Comparison of ENCODE assay signal across 9 cellular contexts in the genomic region with DNA sequence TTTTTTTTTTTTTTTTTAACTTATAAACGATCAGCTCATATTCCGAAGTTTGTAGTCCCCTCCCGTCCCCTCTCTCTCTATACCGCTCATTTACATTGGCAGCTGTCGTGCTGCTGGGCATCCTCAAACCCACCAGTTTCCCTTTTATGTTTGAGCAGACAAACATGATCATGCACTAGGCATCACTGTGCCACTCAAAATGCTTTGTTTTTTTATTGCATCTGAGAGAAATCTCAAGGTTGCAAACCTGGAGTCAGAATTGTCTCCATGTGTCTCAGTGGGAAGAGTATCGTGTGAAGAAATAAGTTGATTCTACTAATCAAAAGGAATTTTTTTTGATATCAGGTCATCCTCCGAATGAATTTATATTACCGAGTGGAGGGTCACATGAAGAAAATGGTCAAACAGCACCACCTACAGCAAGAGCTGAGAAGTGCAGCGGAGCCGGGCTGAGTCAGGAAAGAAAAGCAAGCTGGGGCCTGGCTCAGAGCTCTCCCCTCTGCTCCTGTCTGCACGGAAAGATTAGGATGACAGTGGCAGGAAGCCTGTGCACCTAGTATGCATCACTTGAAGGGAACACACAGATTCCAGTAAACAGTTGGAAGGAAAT. TPM values are rescaled to one million over a fixed set of nuclear protein-coding genes. Genes with fewer than 3 reads are reported as not detected.
DNase-seq lines count a peak whose midpoint lies in the region; ATAC-seq and TF ChIP-seq lines count a peak whose summit lies in the region.
"Not testable (repeated sequence)": the region's sequence is repeated elsewhere in the genome, so short reads cannot be mapped to it uniquely, and the experiment has no call there.
"Had no signal": no experiment of that assay in that cellular context is flagged by ENCODE, and none has a peak within 500 bp of the region (broad histone marks: within the 10 kb centered on the region; RNA-seq: fewer than 3 reads in every experiment).

No MANE protein-coding gene starts in this region.

- H3K27me3 ChIP-seq in GM06990 (replicated peaks; ENCODE audit: control insufficient read depth, insufficient read depth, low read length): not testable (repeated sequence)
- H3K27me3 ChIP-seq in stomach: peaks cover 0 to 32% (median 0%) of the 10 kb centered on the region in 3 donors

- CTCF ChIA-PET in activated CD8-positive, alpha-beta T cell treated with anti-CD3 and anti-CD28 coated beads for 36 hours (lab: Charles Lee): not testable (repeated sequence)

- not testable (repeated sequence) for H3K36me3 Mint-ChIP-seq in activated CD8-positive, alpha-beta T cell treated with anti-CD3 and anti-CD28 coated beads for 36 hours (ENCODE audit: low read depth); mesothelial cell of epicardium

- H3K4me1 ChIP-seq in stomach: not testable (repeated sequence)

- not testable (repeated sequence) for H3K4me3 Mint-ChIP-seq in activated CD8-positive, alpha-beta T cell treated with anti-CD3 and anti-CD28 coated beads for 36 hours; mesothelial cell of epicardium

- not testable (repeated sequence) for DNase-seq in GM06990 (ENCODE audit: extremely low read depth, insufficient read length); activated CD8-positive, alpha-beta T cell treated with anti-CD3 and anti-CD28 coated beads for 36 hours; mesothelial cell of epicardium (ENCODE audit: low spot score in 2 of 2, unreplicated experiment in 2 of 2); stomach

- intact Hi-C loops in activated CD8-positive, alpha-beta T cell treated with anti-CD3 and anti-CD28 coated beads for 36 hours (cut with micrococcal nuclease); stomach (cut with DNase I; ENCODE audit: low total_unique reads): not testable (repeated sequence)

- not testable (repeated sequence) for H3K4me3 ChIP-seq in GM06990 (replicated peaks; ENCODE audit: low read depth, low read length); stomach

- H3K27me3 Mint-ChIP-seq in activated CD8-positive, alpha-beta T cell treated with anti-CD3 and anti-CD28 coated beads for 36 hours: peaks cover 10% of the 10 kb centered on the region
- peaks cover 41% of the 10 kb centered on the region for H3K27me3 Mint-ChIP-seq in mesothelial cell of epicardium (ENCODE audit: low read depth)

- H3K27ac Mint-ChIP-seq in activated CD8-positive, alpha-beta T cell treated with anti-CD3 and anti-CD28 coated beads for 36 hours; mesothelial cell of epicardium: not testable (repeated sequence)

- H3K9me3 Mint-ChIP-seq in activated CD8-positive, alpha-beta T cell treated with anti-CD3 and anti-CD28 coated beads for 36 hours; mesothelial cell of epicardium: not testable (repeated sequence)

- not testable (repeated sequence) for H3K27ac ChIP-seq in stomach

- H3K9me3 ChIP-seq in stomach: not testable (repeated sequence)

- POLR2A ChIA-PET in activated CD8-positive, alpha-beta T cell treated with anti-CD3 and anti-CD28 coated beads for 36 hours (lab: Charles Lee): not testable (repeated sequence)

- not testable (repeated sequence) for TF ChIP-seq EP300 in stomach (IDR thresholded peaks at IDR 0.05)

- not testable (repeated sequence) for H3K4me1 Mint-ChIP-seq in activated CD8-positive, alpha-beta T cell treated with anti-CD3 and anti-CD28 coated beads for 36 hours (ENCODE audit: low read depth); mesothelial cell of epicardium

- not testable (repeated sequence) for H3K36me3 ChIP-seq in GM06990 (ENCODE audit: control insufficient read depth, insufficient read depth, low read length); stomach

- ATAC-seq in GM19452 (IDR thresholded peaks at IDR 0.05; ENCODE audit: unreplicated experiment): peak; percentile 75
- peak; percentile 77 for ATAC-seq in HG02678 (IDR thresholded peaks at IDR 0.05; ENCODE audit: unreplicated experiment)
- ATAC-seq in HG03521 (IDR thresholded peaks at IDR 0.05; ENCODE audit: unreplicated experiment): peak; percentile 70
- ATAC-seq in activated CD8-positive, alpha-beta T cell treated with anti-CD3 and anti-CD28 coated beads for 36 hours: peak; percentile 97
- peak; percentile 83 for ATAC-seq in esophagus mucosa

- 10 to 27% (median 14%) methylated on average over 7 to 10 of the region's 11 CpGs for WGBS in stomach, 5 donors

- TF ChIP-seq CTCF in GM06990 (IDR thresholded peaks at IDR 0.05; ENCODE audit: insufficient read depth, low read length, poor library complexity, severe bottlenecking) (peak; percentile 28), mesothelial cell of epicardium (IDR thresholded peaks at IDR 0.05; ENCODE audit: unreplicated experiment) (peak; percentile 28), stomach (IDR thresholded peaks at IDR 0.05) (peak in 4 of 7 experiments; percentile 11 to 55 (median 30))
- peak; percentile 67 for TF ChIP-seq CTCF in activated CD8-positive, alpha-beta T cell treated with anti-CD3 and anti-CD28 coated beads for 36 hours (IDR thresholded peaks at IDR 0.05)

- TF ChIP-seq POLR2A in stomach (IDR thresholded peaks at IDR 0.05): not testable (repeated sequence)

RNA-seq across cellular contexts. Expression of a gene that starts 39.9 kb away (rescaled TPM):
- total RNA-seq in activated CD8-positive, alpha-beta T cell treated with anti-CD3 and anti-CD28 coated beads for 36 hours: under 1 TPM in 1 of 2 experiments, not detected in 1; 0.16 TPM
- total RNA-seq in esophagus mucosa (not detected), mesothelial cell of epicardium (0.53 TPM in 1 of 3 replicates, not detected in the others), stomach (1 to 10 TPM in 1 of 5 donors, not detected in 4; 2.3 TPM)
- polyA plus RNA-seq in stomach: under 1 TPM in 1 of 3 donors, not detected in 2; 0.12 TPM
- polyA plus RNA-seq: adipose tissue had no signal
